In the genomic region with DNA sequence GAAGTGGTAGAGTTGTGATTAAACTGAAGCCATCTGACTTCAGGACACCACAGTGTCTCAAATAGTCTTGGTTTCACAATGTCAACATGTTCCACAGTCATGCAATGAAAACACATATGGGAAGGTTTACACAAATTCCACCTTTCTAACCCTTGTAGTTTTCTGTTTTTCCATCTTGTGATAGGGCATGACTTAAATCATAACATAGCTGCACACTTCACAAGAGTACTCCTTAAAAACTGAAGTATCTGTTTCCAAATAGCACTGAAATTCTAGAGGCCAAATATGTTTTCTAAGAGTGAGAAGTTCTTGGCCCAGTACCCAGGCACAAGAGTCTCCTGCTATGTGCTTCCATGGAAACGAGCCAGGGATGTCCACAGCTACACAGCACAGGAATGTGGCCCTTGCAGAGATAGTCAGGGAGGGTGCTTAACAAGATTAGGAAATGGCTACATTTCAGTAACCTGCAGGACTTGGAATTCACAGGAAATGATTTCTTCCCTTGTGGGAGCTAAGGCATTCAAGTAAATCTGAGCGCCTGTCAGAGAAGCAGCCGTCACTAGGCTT, we compare ENCODE assay signal across 9 cellular contexts.
DNase-seq lines count a peak whose midpoint lies in the region; ATAC-seq, FAIRE-seq and TF ChIP-seq lines count a peak whose summit lies in the region.
"Had no signal": no experiment of that assay in that cellular context is flagged by ENCODE, and none has a peak within 500 bp of the region (broad histone marks: within the 10 kb centered on the region; RNA-seq: fewer than 3 reads in every experiment).

No MANE protein-coding gene starts in this region.

- H3K4me3 ChIP-seq in HFF-Myc (replicated peaks; ENCODE audit: low read depth, low read length) (no peak overlapping the region), small intestine (ENCODE audit: low read depth in 1 of 2, low read length in 2 of 2) (no peak overlapping the region), colonic mucosa (no peak overlapping the region)

- no peaks in the 10 kb centered on the region for H3K36me3 ChIP-seq in small intestine (ENCODE audit: control insufficient read depth in 2 of 2, insufficient read depth in 2 of 2, low read length in 2 of 2)
- H3K36me3 ChIP-seq in colonic mucosa: no peaks in the 10 kb centered on the region

- TF ChIP-seq CTCF in HFF-Myc (IDR thresholded peaks at IDR 0.05; ENCODE audit: low read depth, low read length, missing control alignments): no peak
- TF ChIP-seq CTCF in colonic mucosa (IDR thresholded peaks at IDR 0.05): no peak

- no peak overlapping the region for H3K27ac ChIP-seq in small intestine (ENCODE audit: low read depth in 1 of 2, low read length in 1 of 2)
- no peak overlapping the region for H3K27ac ChIP-seq in colonic mucosa

- H3K27me3 ChIP-seq in small intestine (ENCODE audit: control insufficient read depth in 2 of 2, insufficient read depth in 2 of 2, low read length in 2 of 2) (no peaks in the 10 kb centered on the region), colonic mucosa (no peaks in the 10 kb centered on the region)

- FAIRE-seq in small intestine (lab: Jason Lieb, UNC): no peak

- H3K4me1 ChIP-seq in small intestine (ENCODE audit: control insufficient read depth in 2 of 2, insufficient read depth in 1 of 2, low read depth in 1 of 2, low read length in 1 of 2): peaks cover 0 to 4% of the 10 kb centered on the region in 2 donors
- no peaks in the 10 kb centered on the region for H3K4me1 ChIP-seq in colonic mucosa

- ATAC-seq in GM19397 (IDR thresholded peaks at IDR 0.05; ENCODE audit: unreplicated experiment): no peak
- ATAC-seq in stimulated activated naive CD8-positive, alpha-beta T cell treated with anti-CD3 and anti-CD28 coated beads, Interleukin-15, Interleukin-2, amounts not matched to agents 100 U/mL and 50 U/mL, for 24 hours: no peak

- WGBS in small intestine, 3 donors: 51 to 91% (median 67%) methylated on average over 3 of the region's 3 CpGs

- DNase-seq in HFF-Myc (ENCODE audit: extremely low read depth, low read depth) (peak; percentile 85), brain pericyte (ENCODE audit: low read depth, low spot score) (peak; percentile 73), iPS-NIHi7 (ENCODE audit: extremely low spot score) (peak; percentile 39), small intestine (peak; percentile 3), colonic mucosa (no peak), occipital lobe (lab: John Stamatoyannopoulos, UW) (no peak)
- no peak for DNase-seq in stimulated activated naive CD8-positive, alpha-beta T cell treated with anti-CD3 and anti-CD28 coated beads, Interleukin-15, Interleukin-2, amounts not matched to agents 100 U/mL and 50 U/mL, for 24 hours
- DNase-seq: stimulated activated CD4-positive, alpha-beta T cell treated with anti-CD3 and anti-CD28 coated beads, Interleukin-1b, Interleukin-23, amount 100 ng/mL, for 48 hours had no signal

- H3K9ac ChIP-seq in colonic mucosa (ENCODE audit: low read depth in 2 of 2, low read length in 2 of 2): no peak overlapping the region

- intact Hi-C loops in colonic mucosa (cut with DNase I): no loop called here

- no peaks in the 10 kb centered on the region for H3K9me3 ChIP-seq in small intestine (ENCODE audit: control insufficient read depth, low read depth)
- H3K9me3 ChIP-seq in colonic mucosa: no peaks in the 10 kb centered on the region

Comparison
In these comparisons a context has a peak if more than half of its experiments do, and no peak if none do; other contexts are left out.
1. DNase-seq: peak in HFF-Myc (single experiment), brain pericyte (single experiment), iPS-NIHi7 (single experiment) and small intestine (single experiment); none in stimulated activated naive CD8-positive, alpha-beta T cell treated with anti-CD3 and anti-CD28 coated beads, Interleukin-15, Interleukin-2, amounts not matched to agents 100 U/mL and 50 U/mL, for 24 hours (single experiment), colonic mucosa (single experiment) and occipital lobe (single experiment).